ENCODE assay signal across 8 cellular contexts in the genomic region with DNA sequence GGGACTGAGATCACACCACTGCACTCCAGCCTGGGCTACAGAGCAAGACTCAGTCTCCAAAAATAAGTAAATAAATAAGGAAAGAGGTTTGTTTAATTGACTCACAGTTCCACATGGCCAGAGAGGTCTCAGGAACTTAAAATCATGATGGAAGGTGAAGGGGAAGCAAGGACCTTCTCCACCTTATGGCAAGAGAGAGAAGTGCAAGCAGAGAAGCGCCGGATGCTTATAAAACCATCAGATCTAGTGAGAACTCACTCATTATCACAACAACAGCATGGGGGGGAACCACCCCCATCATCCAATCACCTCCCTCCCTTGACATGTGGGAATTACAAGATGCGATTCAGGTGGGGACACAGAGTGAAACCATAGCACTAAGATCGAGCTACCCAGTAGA. TPM values are rescaled to one million over a fixed set of nuclear protein-coding genes. Genes with fewer than 3 reads are reported as not detected.
DNase-seq lines count a peak whose midpoint lies in the region; ATAC-seq and TF ChIP-seq lines count a peak whose summit lies in the region.

No MANE protein-coding gene starts in this region.

- H3K4me3 ChIP-seq in fibroblast of pulmonary artery (replicated peaks; ENCODE audit: low read depth, low read length), result no peak overlapping the region
- H3K4me3 ChIP-seq in psoas muscle, result no peak overlapping the region
- H3K4me3 ChIP-seq in H7 (ENCODE audit: insufficient read depth, low read depth, low read length), result no peak overlapping the region

- H3K27me3 ChIP-seq in psoas muscle (ENCODE audit: insufficient read depth in 3 of 3, low read length in 2 of 3) (no peaks in the 10 kb centered on the region), H7 (ENCODE audit: control insufficient read depth, insufficient read depth, low read length) (no peaks in the 10 kb centered on the region)

- no peak overlapping the region for H3K27ac ChIP-seq in psoas muscle

- H3K36me3 ChIP-seq in psoas muscle (ENCODE audit: insufficient read depth in 1 of 2, low read depth in 1 of 2) (no peaks in the 10 kb centered on the region), H7 (replicated peaks; ENCODE audit: control insufficient read depth, insufficient read depth, low read length) (no peaks in the 10 kb centered on the region)

- intact Hi-C loops in psoas muscle (cut with DNase I), result no loop called here

- H3K9me3 ChIP-seq in psoas muscle, result peaks cover 19% of the 10 kb centered on the region

- H3K4me1 ChIP-seq in psoas muscle, result no peaks in the 10 kb centered on the region

- DNase-seq in Daoy (ENCODE audit: low read depth) (peak; percentile 23), M059J (ENCODE audit: low read depth) (peak; percentile 36), fibroblast of pulmonary artery (ENCODE audit: low read depth) (peak; percentile 40), NCI-H226 (no peak), psoas muscle (no peak), mesenteric fat pad (ENCODE audit: low spot score) (no peak), H7 (no peak)

- ATAC-seq in GM21390 (IDR thresholded peaks at IDR 0.05; ENCODE audit: unreplicated experiment) (peak; percentile 76), psoas muscle (no peak)

- WGBS in psoas muscle, 3 donors, result 88 to 93% (median 92%) methylated on average over 4 of the region's 4 CpGs

- peak; percentile 51 for TF ChIP-seq CTCF in fibroblast of pulmonary artery (IDR thresholded peaks at IDR 0.05; ENCODE audit: low read length, missing control alignments)
- TF ChIP-seq CTCF in psoas muscle (IDR thresholded peaks at IDR 0.05), result no peak

RNA-seq across cellular contexts. Expression of gene RGMB, which starts 22.8 kb away (rescaled TPM):
- total RNA-seq in Daoy (2014; rRNA removed; shearing (Covaris generic)), result 12.5 and 17.9 TPM in 2 replicates
- 29.9 and 51.1 TPM in 2 replicates for total RNA-seq in M059J (2014; rRNA removed; shearing (Covaris generic))
- total RNA-seq in psoas muscle (10 to 100 TPM; 14.1 to 25.7 (median 23.6) TPM), mesenteric fat pad (11.3 TPM)
- 10 to 100 TPM in 1 of 3 donors, 1 to 10 TPM in 2; 8.2 to 12.9 (median 8.2) TPM for polyA plus RNA-seq in psoas muscle
- total RNA-seq in H7 (2014; rRNA removed; shearing (Covaris generic)), result 31.8 and 37.0 TPM in 2 replicates

Comparison
In these comparisons a context has a peak if more than half of its experiments do, and no peak if none do; other contexts are left out.
1. DNase-seq: peak in Daoy (single experiment), M059J (single experiment) and fibroblast of pulmonary artery (single experiment); none in NCI-H226 (single experiment), psoas muscle (0 of 2), mesenteric fat pad (single experiment) and H7 (single experiment).